Comparison of ENCODE assay signal across 8 cellular contexts in the genomic region with DNA sequence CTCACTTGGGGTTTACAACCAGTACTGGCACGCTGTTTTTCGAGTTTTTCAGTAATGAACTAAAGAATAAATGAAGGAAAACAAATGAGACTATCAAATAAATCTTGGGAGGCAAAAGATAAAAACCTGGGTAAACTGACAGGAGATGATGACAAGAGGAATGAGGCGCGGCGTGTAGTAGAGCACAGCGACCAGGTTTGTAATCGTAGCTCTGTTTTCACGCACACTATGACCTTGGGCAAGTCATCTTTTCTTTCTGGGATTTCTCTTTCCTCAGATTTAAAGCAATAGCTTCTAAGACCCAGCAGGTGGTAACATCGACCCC. TPM values are rescaled to one million over a fixed set of nuclear protein-coding genes. Genes with fewer than 3 reads are reported as not detected.
A peak's percentile ranks its signal among the peaks of the same experiment; 100 is the strongest.
DNase-seq lines count a peak whose midpoint lies in the region; ATAC-seq and TF ChIP-seq lines count a peak whose summit lies in the region.

No MANE protein-coding gene starts in this region.

- H3K4me3 ChIP-seq in left ventricle myocardium inferior, result peak overlapping the region; percentile 85
- peak overlapping the region; percentile 58 to 78 (median 74) for H3K4me3 ChIP-seq in mammary epithelial cell (replicated peaks in 1 of 3; ENCODE audit: insufficient read depth in 1 of 3, low read depth in 2 of 3, low read length in 3 of 3)
- peak overlapping the region; percentile 90 for H3K4me3 ChIP-seq in mesodermal cell (ENCODE audit: extremely low read depth, insufficient read depth, low read length, poor library complexity, severe bottlenecking)
- H3K4me3 ChIP-seq in uterus, result peak overlapping the region; percentile 86 to 88

- CTCF ChIA-PET in mammary epithelial cell (lab: Charles Lee; ENCODE audit: low non-redundant PET), result no interaction called here

- no peaks in the 10 kb centered on the region for H4K20me1 ChIP-seq in mammary epithelial cell (ENCODE audit: insufficient read depth, low read length)

- H3K27me3 ChIP-seq in left ventricle myocardium inferior (ENCODE audit: low read depth) (no peaks in the 10 kb centered on the region), mammary epithelial cell (ENCODE audit: insufficient read depth, low read length) (no peaks in the 10 kb centered on the region), uterus (no peaks in the 10 kb centered on the region)

- TSS peak; percentile 56 for BruUV-seq in mammary epithelial cell (replicated peaks; lab: Mats Ljungman, UMichigan)

- DNase-seq in left ventricle myocardium inferior, result no peak
- DNase-seq in cardiac septum (ENCODE audit: low spot score), result no peak
- no peak for DNase-seq in mammary epithelial cell
- no peak for DNase-seq in uterus
- no peak for DNase-seq in stimulated activated naive CD4-positive, alpha-beta T cell treated with Interleukin-2 at 50 U/mL for 16 hours (lab: John Stamatoyannopoulos, UW)

- H3K9ac ChIP-seq in mammary epithelial cell (ENCODE audit: insufficient read depth, low read length), result peak overlapping the region; percentile 84

- H3K36me3 ChIP-seq in left ventricle myocardium inferior (no peaks in the 10 kb centered on the region), mammary epithelial cell (ENCODE audit: insufficient read depth, low read length) (no peaks in the 10 kb centered on the region), mesodermal cell (ENCODE audit: control insufficient read depth, insufficient read depth, low read length) (peaks cover 10% of the 10 kb centered on the region), uterus (no peaks in the 10 kb centered on the region)

- WGBS in mammary epithelial cell (ENCODE audit: low coverage, missing lambda C conversion rate), result 7% methylated on average over 8 of the region's 9 CpGs
- 0 to 1% methylated on average over 9 of the region's 9 CpGs for WGBS in mesodermal cell (ENCODE audit: insufficient coverage in 2 of 2), 2 experiments

- peak overlapping the region; percentile 97 for H2AFZ ChIP-seq in mammary epithelial cell (ENCODE audit: low read depth, low read length)

- H3K9me3 ChIP-seq in left ventricle myocardium inferior (replicated peaks) (no peaks in the 10 kb centered on the region), mammary epithelial cell (replicated peaks; ENCODE audit: insufficient read depth, low read length) (no peaks in the 10 kb centered on the region), mesodermal cell (ENCODE audit: control insufficient read depth, low read length) (no peaks in the 10 kb centered on the region), uterus (no peaks in the 10 kb centered on the region)

- no peak for TF ChIP-seq POLR2A in uterus (IDR thresholded peaks at IDR 0.05)

- H3K27ac ChIP-seq in left ventricle myocardium inferior (replicated peaks), result peak overlapping the region; percentile 92
- H3K27ac ChIP-seq in mammary epithelial cell (ENCODE audit: insufficient read depth, low read depth, low read length), result peak overlapping the region; percentile 73
- peak overlapping the region; percentile 82 for H3K27ac ChIP-seq in mesodermal cell (ENCODE audit: low read depth, low read length, severe bottlenecking)
- H3K27ac ChIP-seq in uterus, result peak overlapping the region; percentile 90 to 91

- peaks cover 15% of the 10 kb centered on the region for H3K4me1 ChIP-seq in left ventricle myocardium inferior
- H3K4me1 ChIP-seq in mammary epithelial cell (ENCODE audit: insufficient read depth, low read length), result peaks cover 7% of the 10 kb centered on the region
- H3K4me1 ChIP-seq in mesodermal cell (ENCODE audit: control insufficient read depth, insufficient read depth, low read length, poor library complexity, severe bottlenecking), result no peaks in the 10 kb centered on the region
- H3K4me1 ChIP-seq in uterus, result no peaks in the 10 kb centered on the region

- peak overlapping the region; percentile 82 for H3K4me2 ChIP-seq in mammary epithelial cell (ENCODE audit: insufficient read depth, low read depth, low read length)

- peaks cover 20% of the 10 kb centered on the region for H3K79me2 ChIP-seq in mammary epithelial cell (ENCODE audit: insufficient read depth, low read length)

- TF ChIP-seq CTCF in left ventricle myocardium inferior (IDR thresholded peaks at IDR 0.05; ENCODE audit: borderline replicate concordance) (no peak), mammary epithelial cell (conservative IDR thresholded peaks at IDR 0.05 in 1 of 2, IDR thresholded peaks at IDR 0.05 in 1 of 2; ENCODE audit: extremely low read depth in 1 of 2, insufficient read depth in 1 of 2, low read depth in 1 of 2, low read length in 2 of 2) (no peak), uterus (IDR thresholded peaks at IDR 0.05) (no peak)

- intact Hi-C loops in left ventricle myocardium inferior (cut with micrococcal nuclease), result loop anchor here (10.0 kb wide), 1 partner anchor 1086 kb away; no protein-coding TSS in a partner anchor
- intact Hi-C loops in cardiac septum (cut with DNase I), result no loop called here
- intact Hi-C loops in mammary epithelial cell (cut with micrococcal nuclease), result loop anchor here (5.0 to 10.0 kb wide), 2 partner anchors 292 to 1006 kb away; partner anchors contain the start of gene WBP4
- intact Hi-C loops in uterus (cut with DNase I; ENCODE audit: low total_unique reads), result no loop called here

- no peak for ATAC-seq in HG02884 (IDR thresholded peaks at IDR 0.05; ENCODE audit: unreplicated experiment)
- no peak for ATAC-seq in HG02610 (IDR thresholded peaks at IDR 0.05; ENCODE audit: unreplicated experiment)

- dilution Hi-C loops in mammary epithelial cell (cut with HindIII; ENCODE audit: low sequenced_read_pairs), result no loop called here

- in situ Hi-C loops in mammary epithelial cell (cut with MboI; ENCODE audit: low sequenced_read_pairs in 2 of 2), result no loop called here

RNA-seq across cellular contexts. Expression of gene MRPS31, which starts 0.4 kb away (rescaled TPM):
- total RNA-seq in left ventricle myocardium inferior (32.2 TPM), cardiac septum (22.5 TPM), mammary epithelial cell (10 to 100 TPM; 15.7 to 17.3 TPM), uterus (10 to 100 TPM in 3 of 4 donors, 1 to 10 TPM in 1; 6.1 to 31.5 (median 27.9) TPM)
- polyA plus RNA-seq in mammary epithelial cell, result 15.0 TPM
- polyA minus RNA-seq in mammary epithelial cell, result 4.1 TPM
- polyA plus RNA-seq in mesodermal cell (2013, experiment 1 of 2), result 23.2 TPM
- 32.6 TPM for polyA plus RNA-seq in mesodermal cell (2013, experiment 2 of 2)

RNA-seq across cellular contexts. Expression of gene SLC25A15, which starts 18.8 kb away (rescaled TPM):
- 5.4 TPM for total RNA-seq in left ventricle myocardium inferior
- total RNA-seq in cardiac septum, result 4.4 TPM
- 10 to 100 TPM; 15.3 to 17.2 TPM for total RNA-seq in mammary epithelial cell
- 13.3 TPM for polyA plus RNA-seq in mammary epithelial cell
- 9.1 TPM for polyA minus RNA-seq in mammary epithelial cell
- polyA plus RNA-seq in mesodermal cell (2013, experiment 1 of 2), result 17.4 TPM
- polyA plus RNA-seq in mesodermal cell (2013, experiment 2 of 2), result 16.0 TPM
- total RNA-seq in uterus, result 10 to 100 TPM in 1 of 4 donors, 1 to 10 TPM in 2, not detected in 1; 1.5 to 25.4 (median 5.0) TPM

Comparison
In these comparisons a context has a peak if more than half of its experiments do, and no peak if none do; other contexts are left out.
1. intact Hi-C loops: an anchor here in left ventricle myocardium inferior (10.0 kb wide) and mammary epithelial cell (5.0 to 10.0 kb wide); none called in cardiac septum and uterus.